ENCODE assay signal across 1 cellular context in the genomic region with DNA sequence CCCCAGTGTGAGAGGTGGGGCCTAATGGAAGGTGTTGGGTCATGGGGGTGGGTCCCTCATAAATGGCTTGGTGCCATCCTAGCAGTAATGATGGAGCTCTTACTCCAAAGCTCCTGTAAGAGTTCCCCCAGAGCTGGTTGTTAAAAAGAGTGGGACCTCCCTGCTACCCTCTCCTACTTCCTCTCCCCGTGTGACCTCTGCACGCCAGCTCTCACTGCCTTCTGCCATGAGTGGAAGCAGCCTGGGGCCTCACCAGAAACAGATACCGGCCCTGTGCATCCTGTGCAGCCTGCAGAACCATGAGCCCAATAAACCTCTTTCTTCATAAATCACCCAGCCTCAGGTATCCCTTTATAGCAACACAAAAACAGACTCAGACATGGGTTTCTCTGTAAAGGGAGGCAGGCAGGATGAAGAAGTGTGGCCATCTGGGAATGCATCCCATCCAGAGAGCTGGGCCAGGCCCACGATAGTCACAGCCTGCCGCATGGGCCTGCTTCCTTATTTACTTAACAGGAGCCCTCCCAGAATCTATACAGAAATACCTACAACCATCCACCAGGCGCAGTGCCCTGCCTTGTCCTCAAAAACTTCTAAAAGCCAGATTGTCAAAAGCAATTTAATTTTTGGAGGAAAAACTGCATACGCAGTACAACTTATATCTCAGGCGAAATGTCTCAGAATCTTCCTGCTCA.
TF ChIP-seq lines count a peak whose summit lies in the region.

No MANE protein-coding gene starts in this region.

TF ChIP-seq in K562, 482 proteins besides CTCF, POLR2A, EP300 and RAD21:
- TF ChIP-seq CCAR2 (IDR thresholded peaks at IDR 0.05; ENCODE audit: low read depth, low read length) (no peak), ZNF766 (CRISPR knock-in tag; conservative IDR thresholded peaks at IDR 0.05) (peak; percentile 37; the same call in 1 of the 2 replicates)
